Comparison of ENCODE assay signal across 1 cellular context in genomic region chr11:1847006-1847735, GRCh38.
TF ChIP-seq lines count a peak whose summit lies in the region.

No MANE protein-coding gene starts in this region.

TF ChIP-seq in GM12891, 5 proteins besides CTCF, POLR2A, EP300 and RAD21:
- no peak for TF ChIP-seq POU2F2 (IDR thresholded peaks at IDR 0.05; ENCODE audit: low read depth, low read length)
- no peak for TF ChIP-seq POLR2AphosphoS5 (IDR thresholded peaks at IDR 0.05; ENCODE audit: low read depth, low read length)
- TF ChIP-seq PAX5 (IDR thresholded peaks at IDR 0.05; ENCODE audit: insufficient read depth, low read length, severe bottlenecking), result no peak
- TF ChIP-seq SPI1 (IDR thresholded peaks at IDR 0.05; ENCODE audit: low read depth, low read length), result no peak
- TF ChIP-seq TAF1 (IDR thresholded peaks at IDR 0.05; ENCODE audit: low read depth, low read length), result no peak
